ENCODE assay signal across 8 cellular contexts in the genomic region with DNA sequence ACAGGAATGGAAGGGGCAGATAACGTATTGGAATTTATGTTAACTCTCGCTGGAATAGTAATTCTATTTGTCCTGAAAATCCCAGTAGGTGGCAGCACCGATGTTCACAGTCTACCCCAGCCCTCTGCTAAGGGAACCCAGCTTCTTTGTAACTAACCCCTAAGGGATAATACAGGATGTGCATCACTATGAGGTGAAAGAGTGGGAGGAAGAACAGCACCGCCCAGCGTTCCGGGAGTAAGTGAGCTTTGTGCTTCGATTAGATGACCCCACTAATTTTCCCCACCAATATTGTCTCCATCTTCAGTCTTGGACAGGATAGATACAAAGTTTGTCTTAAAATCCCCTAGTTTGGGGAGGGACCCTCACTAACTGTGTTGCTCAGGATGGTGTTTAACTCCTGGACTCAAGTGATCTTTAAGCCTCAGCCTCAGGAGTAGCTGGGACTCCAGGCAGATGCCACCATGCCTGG. TPM values are rescaled to one million over a fixed set of nuclear protein-coding genes. Genes with fewer than 3 reads are reported as not detected.
DNase-seq lines count a peak whose midpoint lies in the region; ATAC-seq, FAIRE-seq and TF ChIP-seq lines count a peak whose summit lies in the region.

No MANE protein-coding gene starts in this region.

- ATAC-seq in GM21381 (IDR thresholded peaks at IDR 0.05; ENCODE audit: unreplicated experiment) = peak; percentile 83
- ATAC-seq in activated T-cell treated with anti-CD3 and anti-CD28 coated beads, Interleukin-2, amount 50 U/mL, for 4 hours = peak; percentile 88 to 92

- H2AFZ ChIP-seq in PC-9 = no peak overlapping the region

- peaks cover 44% of the 10 kb centered on the region for H3K4me1 ChIP-seq in PC-9 (replicated peaks; ENCODE audit: insufficient read depth)

- intact Hi-C loops in PC-9 (cut with micrococcal nuclease; ENCODE audit: unreplicated experiment) = loop anchor here (1.0 kb wide), 2 partner anchors 62 to 73 kb away; no protein-coding TSS in a partner anchor

- CTCF ChIA-PET in PC-9 (lab: Charles Lee) = interaction anchor here (0.6 to 2.5 kb wide), 15 partner anchors 25 to 145 kb away, joined by 3 to 28 read pairs (median 6); no protein-coding TSS in a partner anchor

- POLR2A ChIA-PET in PC-9 (lab: Charles Lee; ENCODE audit: unreplicated experiment) = interaction anchor here (0.6 to 1.5 kb wide), 6 partner anchors 24 to 310 kb away, joined by 3 to 8 read pairs (median 6); no protein-coding TSS in a partner anchor

- H4K20me1 ChIP-seq in PC-9 (ENCODE audit: insufficient read depth) = no peaks in the 10 kb centered on the region; the same call in 1 of the 2 replicates

- H3K4me3 Mint-ChIP-seq in activated T-cell treated with anti-CD3 and anti-CD28 coated beads, Interleukin-2, amount 50 U/mL, for 4 hours = no peak overlapping the region
- H3K4me3 Mint-ChIP-seq in nephron = no peak overlapping the region

- BruUV-seq in PC-9 (replicated peaks; lab: Mats Ljungman, UMichigan) = TSS peak; percentile 51

- peak; percentile 54 for DNase-seq in D721Med (ENCODE audit: insufficient read length, low spot score)
- peak; percentile 100 for DNase-seq in HTR-8/SVneo (ENCODE audit: insufficient read length, low spot score)
- DNase-seq in PC-9 = peak; percentile 79 to 90
- peak; percentile 69 for DNase-seq in activated T-cell treated with anti-CD3 and anti-CD28 coated beads, Interleukin-2, amount 50 U/mL, for 4 hours
- DNase-seq in fibroblast of the conjunctiva (ENCODE audit: low read depth) = peak; percentile 95
- DNase-seq in stimulated activated naive CD4-positive, alpha-beta T cell treated with Interleukin-2 at 50 U/mL for 16 hours (lab: John Stamatoyannopoulos, UW) = peak; percentile 79

- H3K36me3 Mint-ChIP-seq in activated T-cell treated with anti-CD3 and anti-CD28 coated beads, Interleukin-2, amount 50 U/mL, for 4 hours (ENCODE audit: insufficient read depth) = peaks cover 23% of the 10 kb centered on the region
- H3K36me3 Mint-ChIP-seq in nephron (ENCODE audit: low read depth) = peaks cover 22% of the 10 kb centered on the region

- H3F3A ChIP-seq in PC-9 (ENCODE audit: insufficient read depth, low read depth) = peaks cover 40% of the 10 kb centered on the region

- H3K9me3 Mint-ChIP-seq in activated T-cell treated with anti-CD3 and anti-CD28 coated beads, Interleukin-2, amount 50 U/mL, for 4 hours = no peaks in the 10 kb centered on the region
- no peaks in the 10 kb centered on the region for H3K9me3 Mint-ChIP-seq in nephron

- H3K27me3 ChIP-seq in PC-9 (ENCODE audit: insufficient read depth, low read depth) = no peaks in the 10 kb centered on the region

- H3K27ac Mint-ChIP-seq in nephron = no peak overlapping the region

- H3K4me1 Mint-ChIP-seq in activated T-cell treated with anti-CD3 and anti-CD28 coated beads, Interleukin-2, amount 50 U/mL, for 4 hours (ENCODE audit: low read depth) = peaks cover 29% of the 10 kb centered on the region
- H3K4me1 Mint-ChIP-seq in nephron = peaks cover 8% of the 10 kb centered on the region

- H3K9me2 ChIP-seq in PC-9 (ENCODE audit: insufficient read depth) = no peaks in the 10 kb centered on the region

- H3K27me3 Mint-ChIP-seq in activated T-cell treated with anti-CD3 and anti-CD28 coated beads, Interleukin-2, amount 50 U/mL, for 4 hours (ENCODE audit: low read depth) = no peaks in the 10 kb centered on the region
- H3K27me3 Mint-ChIP-seq in nephron (ENCODE audit: low read depth) = no peaks in the 10 kb centered on the region

- FAIRE-seq in D721Med (lab: Jason Lieb, UNC) (peak; percentile 58), HTR-8/SVneo (lab: Jason Lieb, UNC) (peak; percentile 99)

- H3K4me2 ChIP-seq in PC-9 = peak overlapping the region; percentile 71

- H3K79me2 ChIP-seq in PC-9 (ENCODE audit: low read depth) = peaks cover 25% of the 10 kb centered on the region

- no peaks in the 10 kb centered on the region for H3K9me3 ChIP-seq in PC-9 (ENCODE audit: insufficient read depth, low read depth)

- peak overlapping the region; percentile 33; the same call in 1 of the 2 replicates for H3K27ac ChIP-seq in PC-9

- TF ChIP-seq CTCF in D721Med (IDR thresholded peaks at IDR 0.05; ENCODE audit: insufficient read depth, missing control alignments) = peak; percentile 73
- peak; percentile 85 for TF ChIP-seq CTCF in PC-9 (conservative IDR thresholded peaks at IDR 0.05)
- TF ChIP-seq CTCF in nephron (IDR thresholded peaks at IDR 0.05; ENCODE audit: unreplicated experiment in 3 of 3) = peak; percentile 67 to 69 (median 68)

- peaks cover 9% of the 10 kb centered on the region; the same call in 1 of the 2 replicates for H3K36me3 ChIP-seq in PC-9 (ENCODE audit: low read depth)

- peak overlapping the region; percentile 59 for H3K4me3 ChIP-seq in PC-9

RNA-seq across cellular contexts. Expression of gene SLC2A3, which starts 2.7 kb away (rescaled TPM):
- 24.9 and 26.2 TPM in 2 replicates for total RNA-seq in PC-9 (2021)
- 100 to 1,000 TPM; 109 to 117 (median 114) TPM for total RNA-seq in activated T-cell treated with anti-CD3 and anti-CD28 coated beads, Interleukin-2, amount 50 U/mL, for 4 hours

Comparison
In these comparisons a context has a peak if more than half of its experiments do, and no peak if none do; other contexts are left out.
1. Peak in every context shown above with its lines: DNase-seq, ATAC-seq, H3K4me3 ChIP-seq and H3K27ac ChIP-seq.